Comparison of ENCODE assay signal across 8 cellular contexts in the genomic region with DNA sequence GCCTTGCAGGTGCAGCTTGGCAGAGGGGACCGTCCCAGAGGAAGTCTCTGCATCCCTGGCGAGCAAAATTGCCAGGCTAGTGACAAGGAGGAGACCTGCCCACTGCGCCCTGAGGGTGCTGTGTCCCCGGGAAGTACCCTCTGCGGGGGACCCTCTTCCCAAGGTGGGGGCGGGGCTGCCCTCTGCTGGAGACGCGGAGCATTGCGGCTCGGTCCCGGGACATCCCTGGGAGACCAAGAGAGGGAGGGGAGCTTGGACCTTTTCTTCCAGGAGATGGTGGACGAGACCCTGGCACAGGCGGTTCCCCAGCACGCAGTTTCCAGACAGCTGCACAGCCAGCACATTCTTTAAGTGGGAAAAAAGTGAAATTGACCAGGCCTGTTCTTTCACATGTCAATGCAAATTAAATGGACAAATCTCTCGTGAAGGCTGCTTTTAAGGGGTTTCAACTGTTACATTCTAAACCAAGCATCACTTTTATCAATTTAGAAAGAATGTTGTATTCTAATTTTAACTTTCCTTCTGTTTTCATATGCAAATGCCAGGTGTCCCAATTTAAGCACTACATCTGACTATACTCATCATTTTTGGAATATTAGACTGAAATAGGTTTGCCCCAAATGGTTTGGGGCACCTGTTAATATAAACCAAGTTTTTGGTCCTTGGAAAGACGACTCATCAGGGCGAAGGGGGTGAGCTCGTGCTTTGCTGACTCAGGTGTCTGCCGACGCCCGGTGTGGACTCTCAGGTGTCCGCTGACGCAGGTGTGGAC.
DNase-seq lines count a peak whose midpoint lies in the region; ATAC-seq and TF ChIP-seq lines count a peak whose summit lies in the region.

No MANE protein-coding gene starts in this region.

- H3K27me3 ChIP-seq in esophagus squamous epithelium = peaks cover 0 to 7% (median 0%) of the 10 kb centered on the region in 4 donors

- peaks cover 0 to 6% (median 0%) of the 10 kb centered on the region in 3 donors for H3K4me1 ChIP-seq in esophagus squamous epithelium

- ATAC-seq in HG03439 (IDR thresholded peaks at IDR 0.05; ENCODE audit: unreplicated experiment) (no peak), HG03175 (IDR thresholded peaks at IDR 0.05; ENCODE audit: unreplicated experiment) (no peak)

- DNase-seq in EH (ENCODE audit: low read depth) (peak; percentile 6), LNCaP clone FGC (ENCODE audit: low read depth) (no peak), esophagus squamous epithelium (lab: John Stamatoyannopoulos, UW) (no peak), retinal pigment epithelial cell (ENCODE audit: low read depth) (no peak), SKM-1 treated with dmso at 0.1 percent for 144 hours (lab: John Stamatoyannopoulos, UW; ENCODE audit: unreplicated experiment) (no peak)
- peak; percentile 15 to 42 (median 37) for DNase-seq in activated CD8-positive, alpha-beta memory T cell treated with anti-CD3 and anti-CD28 coated beads for 48 hours (ENCODE audit: low read depth in 2 of 3, low spot score in 2 of 3)

- intact Hi-C loops in esophagus squamous epithelium (cut with DNase I) = loop anchor here (5.0 kb wide), 1 partner anchor 87 kb away; no protein-coding TSS in a partner anchor

- H3K4me3 ChIP-seq in LNCaP clone FGC (ENCODE audit: low read depth, low read length) (no peak overlapping the region), esophagus squamous epithelium (no peak overlapping the region), retinal pigment epithelial cell (ENCODE audit: low read length) (no peak overlapping the region)

- no peak for TF ChIP-seq POLR2A in esophagus squamous epithelium (IDR thresholded peaks at IDR 0.05)

- H3K36me3 ChIP-seq in esophagus squamous epithelium = peaks cover 0 to 4% (median 0%) of the 10 kb centered on the region in 3 donors

- peak; percentile 78 for TF ChIP-seq CTCF in LNCaP clone FGC (IDR thresholded peaks at IDR 0.05; ENCODE audit: control insufficient read depth, extremely low read depth, insufficient read depth)
- peak; percentile 50 to 85 (median 76) for TF ChIP-seq CTCF in esophagus squamous epithelium (IDR thresholded peaks at IDR 0.05)
- peak; percentile 94 for TF ChIP-seq CTCF in retinal pigment epithelial cell (conservative IDR thresholded peaks at IDR 0.05; ENCODE audit: low read depth, low read length)

- H3K27ac ChIP-seq in esophagus squamous epithelium = no peak overlapping the region

- H3K9me3 ChIP-seq in esophagus squamous epithelium = no peaks in the 10 kb centered on the region

- WGBS in esophagus squamous epithelium, 2 donors = 35 to 59% methylated on average over 13 to 16 of the region's 23 CpGs

Comparison
In these comparisons a context has a peak if more than half of its experiments do, and no peak if none do; other contexts are left out.
1. DNase-seq: peak in EH (single experiment) and activated CD8-positive, alpha-beta memory T cell treated with anti-CD3 and anti-CD28 coated beads for 48 hours (3 of 3); none in LNCaP clone FGC (single experiment), esophagus squamous epithelium (single experiment), retinal pigment epithelial cell (single experiment) and SKM-1 treated with dmso at 0.1 percent for 144 hours (single experiment).
2. Peak in every context shown above with its lines, with median percentiles within 50 percentile points of each other: CTCF ChIP-seq.